Comparison of ENCODE assay signal across 22 cellular contexts in the genomic region with DNA sequence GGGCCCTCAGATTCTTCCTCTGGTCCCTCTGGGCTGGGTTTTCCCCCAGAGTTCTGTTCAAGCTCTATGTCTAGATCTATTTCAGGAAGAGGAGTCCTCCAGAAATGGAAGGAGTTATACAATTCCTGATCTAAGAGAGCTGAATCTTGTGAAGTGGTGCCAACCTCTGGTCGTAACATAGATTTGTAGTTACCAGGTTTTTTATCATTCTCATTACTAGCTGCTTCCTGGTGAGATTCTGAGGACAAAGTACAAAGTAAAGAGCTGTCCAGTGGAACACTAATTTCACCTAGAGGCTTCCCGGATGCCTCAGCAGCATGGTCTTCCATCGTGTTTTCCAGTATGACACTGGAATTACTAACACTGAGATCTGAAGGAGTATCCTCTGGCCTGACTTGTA. TPM values are rescaled to one million over a fixed set of nuclear protein-coding genes. Genes with fewer than 3 reads are reported as not detected.
DNase-seq lines count a peak whose midpoint lies in the region; ATAC-seq and TF ChIP-seq lines count a peak whose summit lies in the region.
"Had no signal": no experiment of that assay in that cellular context is flagged by ENCODE, and none has a peak within 500 bp of the region (broad histone marks: within the 10 kb centered on the region; RNA-seq: fewer than 3 reads in every experiment).

No MANE protein-coding gene starts in this region.

- DNase-seq in OCI-LY7 (ENCODE audit: low spot score) (no peak), fibroblast of the aortic adventitia (ENCODE audit: low read depth) (peak; percentile 13), right lobe of liver (no peak), superior temporal gyrus (ENCODE audit: extremely low spot score) (peak; percentile 57), WTC11 (ENCODE audit: low spot score) (no peak)
- DNase-seq: DMS53, GDM1, GOT3, HCEC 1CT, NCI-H1092 treated with DMSO at 0.1 percent for 48 hours, NCI-H2081, NCI-H2171 treated with DMSO at 0.1 percent for 48 hours, NCI-H524 treated with DMSO at 0.1 percent for 48 hours, OCI-M1 had no signal

- TF ChIP-seq POLR2A in right lobe of liver (IDR thresholded peaks at IDR 0.05), result no peak

- BruUV-seq in OCI-LY7 (replicated peaks; lab: Mats Ljungman, UMichigan), result TSS peak; percentile 21

- intact Hi-C loops in OCI-LY7 (cut with micrococcal nuclease; ENCODE audit: unreplicated experiment) (no loop called here), right lobe of liver (cut with DNase I) (no loop called here)

- H3K9me2 ChIP-seq in OCI-LY7 (ENCODE audit: insufficient read depth, low read length), result no peaks in the 10 kb centered on the region

- H3K9me3 ChIP-seq in OCI-LY7 (ENCODE audit: low read length), result no peaks in the 10 kb centered on the region
- no peaks in the 10 kb centered on the region for H3K9me3 ChIP-seq in right lobe of liver
- H3K9me3 ChIP-seq: SJSA1 had no signal

- WGBS in right lobe of liver (ENCODE audit: insufficient coverage, low coverage, low lambda C conversion rate, missing lambda C conversion rate), result 38% methylated on average over 3 of the region's 3 CpGs

- H3K27ac ChIP-seq in OCI-LY7 (ENCODE audit: low read depth, low read length, poor library complexity, severe bottlenecking), result no peak overlapping the region
- H3K27ac ChIP-seq in right lobe of liver, result no peak overlapping the region
- H3K27ac ChIP-seq: HL-60, KMS-11, SJSA1 had no signal

- H3K27ac Mint-ChIP-seq in WTC11, result no peak overlapping the region
- H3K27ac Mint-ChIP-seq: B cell, CD14-positive monocyte had no signal

- CTCF ChIA-PET in OCI-LY7 (lab: Charles Lee; ENCODE audit: unreplicated experiment) (no interaction called here), WTC11 (lab: Charles Lee) (no interaction called here)

- H3K27me3 ChIP-seq in right lobe of liver, result no peaks in the 10 kb centered on the region
- H3K27me3 ChIP-seq: SJSA1 had no signal

- H3K4me3 Mint-ChIP-seq in WTC11, result no peak overlapping the region
- H3K4me3 Mint-ChIP-seq: B cell, CD14-positive monocyte had no signal

- TF ChIP-seq CTCF in OCI-LY7 (conservative IDR thresholded peaks at IDR 0.05; ENCODE audit: low read length) (no peak), fibroblast of the aortic adventitia (IDR thresholded peaks at IDR 0.05; ENCODE audit: insufficient read depth, low read length) (no peak), right lobe of liver (IDR thresholded peaks at IDR 0.05) (no peak), WTC11 (IDR thresholded peaks at IDR 0.05) (no peak)

- no peaks in the 10 kb centered on the region for H3K27me3 Mint-ChIP-seq in WTC11 (ENCODE audit: low read depth)
- H3K27me3 Mint-ChIP-seq: B cell had no signal

- H3K36me3 ChIP-seq in OCI-LY7 (ENCODE audit: insufficient read depth, low read length) (peaks cover 54% of the 10 kb centered on the region), right lobe of liver (peaks cover 0 to 5% (median 0%) of the 10 kb centered on the region in 4 donors)

- H2AFZ ChIP-seq in OCI-LY7 (ENCODE audit: low read length), result no peak overlapping the region

- no peaks in the 10 kb centered on the region for H3K4me1 ChIP-seq in OCI-LY7 (ENCODE audit: insufficient read depth, low read length, poor library complexity, severe bottlenecking)
- no peaks in the 10 kb centered on the region for H3K4me1 ChIP-seq in right lobe of liver
- H3K4me1 ChIP-seq: SJSA1 had no signal

- POLR2A ChIA-PET in OCI-LY7 (lab: Charles Lee) (interaction anchor here (0.6 kb wide), 1 partner anchor 79 kb away, joined by 6 read pairs; no protein-coding TSS in a partner anchor), WTC11 (lab: Charles Lee) (no interaction called here)

- no peaks in the 10 kb centered on the region for H3K79me2 ChIP-seq in OCI-LY7 (ENCODE audit: insufficient read depth, low read depth, low read length)

- H3K4me2 ChIP-seq in OCI-LY7 (ENCODE audit: low read length), result no peak overlapping the region
- H3K4me2 ChIP-seq: KMS-11 had no signal

- ATAC-seq in right lobe of liver, result peak; percentile 49 to 86 (median 64)
- no peak for ATAC-seq in SK-N-SH treated with all-trans-retinoic acid at 6 μM for 48 hours
- no peak for ATAC-seq in WTC11
- ATAC-seq in GM19467 (IDR thresholded peaks at IDR 0.05; ENCODE audit: unreplicated experiment), result no peak
- ATAC-seq: Right ventricle myocardium inferior had no signal

- peaks cover 24% of the 10 kb centered on the region for H3K36me3 Mint-ChIP-seq in WTC11

- H3K9me3 Mint-ChIP-seq in WTC11, result no peaks in the 10 kb centered on the region
- H3K9me3 Mint-ChIP-seq: CD14-positive monocyte had no signal

- peaks cover 11% of the 10 kb centered on the region for H3K4me1 Mint-ChIP-seq in WTC11
- H3K4me1 Mint-ChIP-seq: B cell, CD14-positive monocyte had no signal

- no peak overlapping the region for H3K4me3 ChIP-seq in OCI-LY7 (ENCODE audit: low read depth, low read length, poor library complexity, severe bottlenecking)
- H3K4me3 ChIP-seq in fibroblast of the aortic adventitia (ENCODE audit: low read depth, low read length), result no peak overlapping the region
- no peak overlapping the region for H3K4me3 ChIP-seq in right lobe of liver
- H3K4me3 ChIP-seq: SJSA1 had no signal

- H4K20me1 ChIP-seq in OCI-LY7 (ENCODE audit: insufficient read depth, low read length), result no peaks in the 10 kb centered on the region

TF ChIP-seq in SK-N-SH treated with all-trans-retinoic acid at 6 μM for 48 hours, 23 proteins besides CTCF, POLR2A, EP300 and RAD21:
- TF ChIP-seq ISL1 (CRISPR knock-in tag; IDR thresholded peaks at IDR 0.05) (no peak), OSR1 (CRISPR knock-in tag; IDR thresholded peaks at IDR 0.05) (no peak), SNAI2 (CRISPR knock-in tag; IDR thresholded peaks at IDR 0.05) (no peak), CSDC2 (CRISPR knock-in tag; IDR thresholded peaks at IDR 0.05) (no peak)
- TF ChIP-seq, protein P1, sequence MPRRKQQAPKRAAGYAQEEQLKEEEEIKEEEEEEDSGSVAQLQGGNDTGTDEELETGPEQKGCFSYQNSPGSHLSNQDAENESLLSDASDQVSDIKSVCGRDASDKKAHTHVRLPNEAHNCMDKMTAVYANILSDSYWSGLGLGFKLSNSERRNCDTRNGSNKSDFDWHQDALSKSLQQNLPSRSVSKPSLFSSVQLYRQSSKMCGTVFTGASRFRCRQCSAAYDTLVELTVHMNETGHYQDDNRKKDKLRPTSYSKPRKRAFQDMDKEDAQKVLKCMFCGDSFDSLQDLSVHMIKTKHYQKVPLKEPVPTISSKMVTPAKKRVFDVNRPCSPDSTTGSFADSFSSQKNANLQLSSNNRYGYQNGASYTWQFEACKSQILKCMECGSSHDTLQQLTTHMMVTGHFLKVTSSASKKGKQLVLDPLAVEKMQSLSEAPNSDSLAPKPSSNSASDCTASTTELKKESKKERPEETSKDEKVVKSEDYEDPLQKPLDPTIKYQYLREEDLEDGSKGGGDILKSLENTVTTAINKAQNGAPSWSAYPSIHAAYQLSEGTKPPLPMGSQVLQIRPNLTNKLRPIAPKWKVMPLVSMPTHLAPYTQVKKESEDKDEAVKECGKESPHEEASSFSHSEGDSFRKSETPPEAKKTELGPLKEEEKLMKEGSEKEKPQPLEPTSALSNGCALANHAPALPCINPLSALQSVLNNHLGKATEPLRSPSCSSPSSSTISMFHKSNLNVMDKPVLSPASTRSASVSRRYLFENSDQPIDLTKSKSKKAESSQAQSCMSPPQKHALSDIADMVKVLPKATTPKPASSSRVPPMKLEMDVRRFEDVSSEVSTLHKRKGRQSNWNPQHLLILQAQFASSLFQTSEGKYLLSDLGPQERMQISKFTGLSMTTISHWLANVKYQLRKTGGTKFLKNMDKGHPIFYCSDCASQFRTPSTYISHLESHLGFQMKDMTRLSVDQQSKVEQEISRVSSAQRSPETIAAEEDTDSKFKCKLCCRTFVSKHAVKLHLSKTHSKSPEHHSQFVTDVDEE (CRISPR knock-in tag; IDR thresholded peaks at IDR 0.05), result no peak

TF ChIP-seq in WTC11, 78 proteins besides CTCF, POLR2A, EP300 and RAD21 (continues in another document):
- TF ChIP-seq TP53 (CRISPR knock-in tag; IDR thresholded peaks at IDR 0.05) (no peak), FOXP1 (CRISPR knock-in tag; IDR thresholded peaks at IDR 0.05; ENCODE audit: borderline replicate concordance) (no peak)
- TF ChIP-seq, protein P2, sequence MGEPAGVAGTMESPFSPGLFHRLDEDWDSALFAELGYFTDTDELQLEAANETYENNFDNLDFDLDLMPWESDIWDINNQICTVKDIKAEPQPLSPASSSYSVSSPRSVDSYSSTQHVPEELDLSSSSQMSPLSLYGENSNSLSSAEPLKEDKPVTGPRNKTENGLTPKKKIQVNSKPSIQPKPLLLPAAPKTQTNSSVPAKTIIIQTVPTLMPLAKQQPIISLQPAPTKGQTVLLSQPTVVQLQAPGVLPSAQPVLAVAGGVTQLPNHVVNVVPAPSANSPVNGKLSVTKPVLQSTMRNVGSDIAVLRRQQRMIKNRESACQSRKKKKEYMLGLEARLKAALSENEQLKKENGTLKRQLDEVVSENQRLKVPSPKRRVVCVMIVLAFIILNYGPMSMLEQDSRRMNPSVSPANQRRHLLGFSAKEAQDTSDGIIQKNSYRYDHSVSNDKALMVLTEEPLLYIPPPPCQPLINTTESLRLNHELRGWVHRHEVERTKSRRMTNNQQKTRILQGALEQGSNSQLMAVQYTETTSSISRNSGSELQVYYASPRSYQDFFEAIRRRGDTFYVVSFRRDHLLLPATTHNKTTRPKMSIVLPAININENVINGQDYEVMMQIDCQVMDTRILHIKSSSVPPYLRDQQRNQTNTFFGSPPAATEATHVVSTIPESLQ (CRISPR knock-in tag; IDR thresholded peaks at IDR 0.05), result no peak
- TF ChIP-seq, protein P3, sequence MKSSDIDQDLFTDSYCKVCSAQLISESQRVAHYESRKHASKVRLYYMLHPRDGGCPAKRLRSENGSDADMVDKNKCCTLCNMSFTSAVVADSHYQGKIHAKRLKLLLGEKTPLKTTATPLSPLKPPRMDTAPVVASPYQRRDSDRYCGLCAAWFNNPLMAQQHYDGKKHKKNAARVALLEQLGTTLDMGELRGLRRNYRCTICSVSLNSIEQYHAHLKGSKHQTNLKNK (CRISPR knock-in tag; IDR thresholded peaks at IDR 0.05), result no peak

RNA-seq across cellular contexts. Expression of a gene that starts 44.1 kb away (rescaled TPM):
- 64.9 and 95.9 TPM in 2 replicates for total RNA-seq in OCI-LY7 (2014; rRNA removed; shearing (Covaris generic))
- total RNA-seq in OCI-LY7 (2022) (60.9 and 72.4 TPM in 2 replicates), fibroblast of the aortic adventitia (ENCODE audit: low replicate concordance) (73.6 and 107 TPM in 2 replicates), right lobe of liver (10 to 100 TPM; 15.0 to 36.5 (median 30.1) TPM), WTC11 (2021) (71.1 to 78.7 TPM (median 77.0 TPM) in 3 replicates)

Comparison
In these comparisons a context has a peak if more than half of its experiments do, and no peak if none do; other contexts are left out.
1. DNase-seq: peak in fibroblast of the aortic adventitia (single experiment) and superior temporal gyrus (single experiment); none in OCI-LY7 (single experiment), right lobe of liver (0 of 3) and WTC11 (single experiment).
2. ATAC-seq: peak in right lobe of liver (4 of 4); none in SK-N-SH treated with all-trans-retinoic acid at 6 μM for 48 hours (single experiment), WTC11 (single experiment) and GM19467 (single experiment).